Comparison of ENCODE assay signal across 8 cellular contexts in genomic region chr4:183504930-183505555, GRCh38. TPM values are rescaled to one million over a fixed set of nuclear protein-coding genes. Genes with fewer than 3 reads are reported as not detected.
A peak's percentile ranks its signal among the peaks of the same experiment; 100 is the strongest.
DNase-seq lines count a peak whose midpoint lies in the region; ATAC-seq and TF ChIP-seq lines count a peak whose summit lies in the region.

Gene ING2 (plus strand): TSS chr4:183505058. CDS start chr4:183505196, 138 bp downstream.

- H3K27ac Mint-ChIP-seq in activated naive CD8-positive, alpha-beta T cell treated with anti-CD3 and anti-CD28 coated beads, Interleukin-2, amount 10 ng/mL, durations not matched to agents 7 days and 5 days = peak within 1 kb of the TSS; percentile 95

- H3K36me3 ChIP-seq in left ventricle myocardium inferior (no peaks in the 10 kb centered on the region), rectal smooth muscle tissue (ENCODE audit: control insufficient read depth, insufficient read depth, low read length) (no peaks in the 10 kb centered on the region)

- peaks cover under 1% of the 10 kb centered on the region for H3K36me3 Mint-ChIP-seq in activated naive CD8-positive, alpha-beta T cell treated with anti-CD3 and anti-CD28 coated beads, Interleukin-2, amount 10 ng/mL, durations not matched to agents 7 days and 5 days

- peak within 1 kb of the TSS; percentile 97 for H3K27ac ChIP-seq in left ventricle myocardium inferior (replicated peaks)
- H3K27ac ChIP-seq in rectal smooth muscle tissue (ENCODE audit: low read depth, low read length) = peak within 1 kb of the TSS; percentile 98

- POLR2A ChIA-PET in activated naive CD8-positive, alpha-beta T cell treated with anti-CD3 and anti-CD28 coated beads, Interleukin-2, amount 10 ng/mL, durations not matched to agents 7 days and 5 days (lab: Charles Lee) = interaction anchor here (1.0 to 3.5 kb wide), 4 partner anchors 56 to 155 kb away, joined by 3 to 36 read pairs (median 12); partner anchors contain the start of genes CDKN2AIP, RWDD4 and TRAPPC11

- ATAC-seq in GM19043 (IDR thresholded peaks at IDR 0.05; ENCODE audit: low read depth, unreplicated experiment) (peak; percentile 36), HG03159 (IDR thresholded peaks at IDR 0.05; ENCODE audit: unreplicated experiment) (peak; percentile 45)
- peak; percentile 57 for ATAC-seq in activated naive CD8-positive, alpha-beta T cell treated with anti-CD3 and anti-CD28 coated beads, Interleukin-2, amount 10 ng/mL, durations not matched to agents 7 days and 5 days (ENCODE audit: low read depth)

- no peak for TF ChIP-seq CTCF in left ventricle myocardium inferior (IDR thresholded peaks at IDR 0.05; ENCODE audit: borderline replicate concordance)

- peak within 1 kb of the TSS; percentile 61 for H3K9ac ChIP-seq in rectal smooth muscle tissue (ENCODE audit: low read length)

- peaks cover 30% of the 10 kb centered on the region for H3K4me1 Mint-ChIP-seq in activated naive CD8-positive, alpha-beta T cell treated with anti-CD3 and anti-CD28 coated beads, Interleukin-2, amount 10 ng/mL, durations not matched to agents 7 days and 5 days

- H3K4me1 ChIP-seq in left ventricle myocardium inferior (peaks cover 41% of the 10 kb centered on the region), rectal smooth muscle tissue (ENCODE audit: control insufficient read depth, insufficient read depth, low read length) (peaks cover 6% of the 10 kb centered on the region)

- H3K27me3 ChIP-seq in left ventricle myocardium inferior (ENCODE audit: low read depth) = no peaks in the 10 kb centered on the region
- H3K27me3 ChIP-seq in rectal smooth muscle tissue (ENCODE audit: control insufficient read depth, insufficient read depth, low read length) = no peaks in the 10 kb centered on the region

- intact Hi-C loops in left ventricle myocardium inferior (cut with micrococcal nuclease) = no loop called here

- H3K27me3 Mint-ChIP-seq in activated naive CD8-positive, alpha-beta T cell treated with anti-CD3 and anti-CD28 coated beads, Interleukin-2, amount 10 ng/mL, durations not matched to agents 7 days and 5 days = no peaks in the 10 kb centered on the region

- H3K4me3 Mint-ChIP-seq in activated naive CD8-positive, alpha-beta T cell treated with anti-CD3 and anti-CD28 coated beads, Interleukin-2, amount 10 ng/mL, durations not matched to agents 7 days and 5 days = peak within 1 kb of the TSS; percentile 93

- no peaks in the 10 kb centered on the region for H3K9me3 Mint-ChIP-seq in activated naive CD8-positive, alpha-beta T cell treated with anti-CD3 and anti-CD28 coated beads, Interleukin-2, amount 10 ng/mL, durations not matched to agents 7 days and 5 days

- H3K4me3 ChIP-seq in left ventricle myocardium inferior (peak within 1 kb of the TSS; percentile 97), rectal smooth muscle tissue (ENCODE audit: low read length) (peak within 1 kb of the TSS; percentile 99)

- no peaks in the 10 kb centered on the region for H3K9me3 ChIP-seq in left ventricle myocardium inferior (replicated peaks)

- DNase-seq in DMS 273 treated with DMSO at 0.1 percent for 48 hours (lab: John Stamatoyannopoulos, UW) (peak; percentile 38), NCI-H526 (lab: John Stamatoyannopoulos, UW) (peak; percentile 23 to 79), left ventricle myocardium inferior (peak; percentile 20), HK-2 (ENCODE audit: unreplicated experiment) (no peak)
- DNase-seq in activated naive CD8-positive, alpha-beta T cell treated with anti-CD3 and anti-CD28 coated beads, Interleukin-2, amount 10 ng/mL, durations not matched to agents 7 days and 5 days = no peak

RNA-seq across cellular contexts. Expression of gene ING2, which starts in this region (rescaled TPM):
- 10 to 100 TPM; 14.5 to 15.4 TPM for total RNA-seq in activated naive CD8-positive, alpha-beta T cell treated with anti-CD3 and anti-CD28 coated beads, Interleukin-2, amount 10 ng/mL, durations not matched to agents 7 days and 5 days
- 5.9 TPM for total RNA-seq in left ventricle myocardium inferior

Comparison
In these comparisons a context has a peak if more than half of its experiments do, and no peak if none do; other contexts are left out.
1. DNase-seq: peak in DMS 273 treated with DMSO at 0.1 percent for 48 hours (single experiment), NCI-H526 (2 of 2) and left ventricle myocardium inferior (single experiment); none in activated naive CD8-positive, alpha-beta T cell treated with anti-CD3 and anti-CD28 coated beads, Interleukin-2, amount 10 ng/mL, durations not matched to agents 7 days and 5 days (single experiment) and HK-2 (single experiment).
2. Peak in every context shown above with its lines, with median percentiles within 50 percentile points of each other: ATAC-seq.